8 cellular contexts compared by ENCODE assay signal in the genomic region with DNA sequence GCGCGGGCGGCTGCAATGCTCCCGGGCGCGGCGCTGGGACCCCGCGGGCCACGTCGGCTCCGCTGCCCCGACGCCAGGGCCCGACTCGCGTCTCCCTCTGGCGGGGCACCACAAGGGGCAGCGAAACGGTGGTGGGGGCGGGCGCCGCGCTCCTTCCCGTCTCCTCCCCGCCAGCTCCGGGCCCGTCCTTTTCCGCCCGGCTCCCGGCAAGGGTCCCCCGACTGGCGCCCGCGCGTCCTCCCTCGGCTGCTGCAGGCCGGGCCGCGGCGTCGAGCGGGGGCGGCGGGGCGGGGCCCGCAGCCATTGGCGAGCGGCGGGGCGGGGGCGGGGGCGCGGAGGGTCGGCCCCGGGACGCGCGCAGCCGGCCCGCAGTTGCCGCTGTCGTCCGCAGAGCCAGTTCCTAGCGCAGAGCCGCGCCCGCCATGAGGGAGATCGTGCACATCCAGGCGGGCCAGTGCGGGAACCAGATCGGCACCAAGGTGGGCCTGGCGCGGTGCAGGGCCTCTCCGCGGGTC. TPM values are rescaled to one million over a fixed set of nuclear protein-coding genes. Genes with fewer than 3 reads are reported as not detected.
A peak's percentile ranks its signal among the peaks of the same experiment; 100 is the strongest.
DNase-seq lines count a peak whose midpoint lies in the region; ATAC-seq and TF ChIP-seq lines count a peak whose summit lies in the region.

A gene (plus strand): TSS at position 371 of the 515 bp plus-strand sequence. CDS start 52 bp downstream, at position 423.

- CTCF ChIA-PET in MCF 10A (lab: Yijun Ruan, JAX): interaction anchor here (0.5 to 3.2 kb wide), 5 partner anchors 9 to 36 kb away, joined by 3 to 18 read pairs (median 3); no protein-coding TSS in a partner anchor

- H4K20me1 ChIP-seq in OCI-LY1 (ENCODE audit: insufficient read depth, low read length): no peaks in the 10 kb centered on the region

- H3K9me3 Mint-ChIP-seq in MCF 10A (ENCODE audit: unreplicated experiment): no peaks in the 10 kb centered on the region

- H2AFZ ChIP-seq in OCI-LY1 (ENCODE audit: low read length): no peak within 1 kb of the TSS

- H3K4me3 Mint-ChIP-seq in MCF 10A (ENCODE audit: unreplicated experiment): peak within 1 kb of the TSS; percentile 86

- H3K27me3 ChIP-seq in OCI-LY1 (ENCODE audit: insufficient read depth, low read length): peaks cover 17% of the 10 kb centered on the region; the same call in 1 of the 2 replicates
- H3K27me3 ChIP-seq in spleen (replicated peaks in 1 of 7): peaks cover 0 to 59% (median 7%) of the 10 kb centered on the region in 7 donors

- intact Hi-C loops in MCF 10A (cut with micrococcal nuclease) (loop anchor here (2.0 kb wide), 1 partner anchor 35 kb away; no protein-coding TSS in a partner anchor), spleen (cut with DNase I; ENCODE audit: low total_unique reads) (no loop called here)

- DNase-seq in AG20443 (ENCODE audit: low spot score): peak; percentile 96
- peak; percentile 68 for DNase-seq in MCF 10A (ENCODE audit: unreplicated experiment)
- peak; percentile 93 for DNase-seq in iPS-NIHi7 (ENCODE audit: extremely low spot score)
- DNase-seq in spleen: peak; percentile 81
- DNase-seq in globus pallidus (ENCODE audit: low spot score): no peak

- TF ChIP-seq POLR2A in GM18526 (IDR thresholded peaks at IDR 0.05; ENCODE audit: extremely low read depth, insufficient read length) (peak; percentile 53), spleen (IDR thresholded peaks at IDR 0.05) (peak in 1 of 3 donors; percentile 35)

- peak within 1 kb of the TSS; percentile 87 for H3K27ac Mint-ChIP-seq in MCF 10A (ENCODE audit: low read depth, unreplicated experiment)

- 0 to 2% (median 2%) methylated on average over 1 to 76 of the region's 76 CpGs for WGBS in spleen, 5 donors

- peaks cover 47% of the 10 kb centered on the region for H3K36me3 Mint-ChIP-seq in MCF 10A (ENCODE audit: insufficient read depth, unreplicated experiment)

- H3K4me2 ChIP-seq in OCI-LY1 (ENCODE audit: low read length): peak within 1 kb of the TSS; percentile 25

- no peak for TF ChIP-seq CTCF in OCI-LY1 (IDR thresholded peaks at IDR 0.05; ENCODE audit: low read length)
- no peak for TF ChIP-seq CTCF in MCF 10A (IDR thresholded peaks at IDR 0.05; ENCODE audit: unreplicated experiment)
- TF ChIP-seq CTCF in spleen (IDR thresholded peaks at IDR 0.05 in 8 of 11, conservative IDR thresholded peaks at IDR 0.05 in 3 of 11): peak in 1 of 11 experiments; percentile 13

- H3K4me1 Mint-ChIP-seq in MCF 10A (ENCODE audit: insufficient read depth, unreplicated experiment): peaks cover 20% of the 10 kb centered on the region

- H3K9me3 ChIP-seq in OCI-LY1 (ENCODE audit: low read length) (peaks cover 11% of the 10 kb centered on the region), spleen (peaks cover 4 to 20% (median 16%) of the 10 kb centered on the region in 8 donors)

- no peaks in the 10 kb centered on the region for H3K79me2 ChIP-seq in OCI-LY1 (ENCODE audit: insufficient read depth, low read length)

- H3F3A ChIP-seq in OCI-LY1 (ENCODE audit: insufficient read depth, low read length): no peaks in the 10 kb centered on the region

- no peaks in the 10 kb centered on the region; the same call in 1 of the 2 replicates for H3K36me3 ChIP-seq in OCI-LY1 (ENCODE audit: insufficient read depth, low read length)
- peaks cover 0 to 22% (median 3%) of the 10 kb centered on the region in 6 donors for H3K36me3 ChIP-seq in spleen

- H3K27me3 Mint-ChIP-seq in MCF 10A (ENCODE audit: insufficient read depth, unreplicated experiment): no peaks in the 10 kb centered on the region

- H3K9me2 ChIP-seq in OCI-LY1 (ENCODE audit: low read depth, low read length): no peaks in the 10 kb centered on the region

- POLR2A ChIA-PET in MCF 10A (lab: Yijun Ruan, JAX): interaction anchor here (0.6 to 8.2 kb wide), 8 partner anchors 11 to 171 kb away, joined by 3 to 234 read pairs (median 13); a partner anchor contains a TSS

- no peak within 1 kb of the TSS for H3K9ac ChIP-seq in OCI-LY1 (ENCODE audit: low read length)

- H3K4me1 ChIP-seq in OCI-LY1 (ENCODE audit: insufficient read depth, low read length, severe bottlenecking) (no peaks in the 10 kb centered on the region), spleen (peaks cover 3 to 48% (median 28%) of the 10 kb centered on the region in 6 donors)

- H3K27ac ChIP-seq in OCI-LY1 (ENCODE audit: low read depth, low read length, poor library complexity, severe bottlenecking): no peak within 1 kb of the TSS
- H3K27ac ChIP-seq in spleen: peak within 1 kb of the TSS; percentile 70 to 93 (median 88)

- peak; percentile 50 for ATAC-seq in HG03039 (IDR thresholded peaks at IDR 0.05; ENCODE audit: unreplicated experiment)

- H3K4me3 ChIP-seq in OCI-LY1 (ENCODE audit: low read depth, low read length, poor library complexity, severe bottlenecking): no peak within 1 kb of the TSS
- H3K4me3 ChIP-seq in spleen: peak within 1 kb of the TSS; percentile 39 to 83 (median 58)

- no TSS peak for BruUV-seq in MCF 10A (replicated peaks; lab: Mats Ljungman, UMichigan)

RNA-seq across cellular contexts. Expression of the gene that starts here (rescaled TPM):
- total RNA-seq in MCF 10A (2022) (141 and 167 TPM in 2 replicates), spleen (10 to 100 TPM; 29.9 to 65.6 (median 51.4) TPM)
- polyA plus RNA-seq in spleen: 10 to 100 TPM; 29.0 to 43.4 (median 35.5) TPM
